1 cellular context compared by ENCODE assay signal in genomic region chr3:15738616-15739005, GRCh38.
TF ChIP-seq lines count a peak whose summit lies in the region.

No MANE protein-coding gene starts in this region.

TF ChIP-seq in K562, 482 proteins besides CTCF, POLR2A, EP300 and RAD21:
- TF ChIP-seq ZNF280A (IDR thresholded peaks at IDR 0.05; ENCODE audit: low read depth, partially characterized antibody), result peak; percentile 66
- TF ChIP-seq CBX5 (IDR thresholded peaks at IDR 0.05; ENCODE audit: borderline replicate concordance, low read depth), result peak; percentile 85
- TF ChIP-seq CHAMP1 (IDR thresholded peaks at IDR 0.05), result peak; percentile 55; the same call in 1 of the 2 replicates
- TF ChIP-seq TRIM28 (IDR thresholded peaks at IDR 0.05), result peak; percentile 84
- peak; percentile 78 for TF ChIP-seq ZBTB33 (CRISPR knock-in tag; IDR thresholded peaks at IDR 0.05)
- TF ChIP-seq CC2D1A (IDR thresholded peaks at IDR 0.05), result 0 out of 2 replicates have a peak, but pooled peaks have one; percentile 18
